In the genomic region with DNA sequence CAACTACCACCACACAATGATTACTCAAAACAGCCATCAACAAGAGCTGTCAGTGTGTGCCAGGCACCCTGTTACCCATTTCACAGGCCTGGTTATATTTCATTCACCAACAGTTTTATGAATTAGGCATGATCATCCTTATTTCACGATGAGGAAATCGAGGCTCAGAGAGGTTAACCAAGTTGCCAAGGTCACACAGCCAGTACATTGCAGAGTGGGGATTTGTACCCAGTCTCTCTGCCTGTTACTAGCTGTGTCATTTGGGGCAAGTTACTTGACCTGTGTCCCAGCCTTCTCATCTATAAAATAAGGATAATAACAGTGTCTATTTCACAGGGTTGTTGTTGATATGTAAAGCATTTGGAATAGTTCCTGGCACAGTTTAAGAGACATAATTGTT, we compare ENCODE assay signal across 17 cellular contexts.
"Had no signal": no experiment of that assay in that cellular context is flagged by ENCODE, and none has a peak within 500 bp of the region (broad histone marks: within the 10 kb centered on the region; RNA-seq: fewer than 3 reads in every experiment).

No MANE protein-coding gene starts in this region.

- H3K4me1 Mint-ChIP-seq: memory B cell had no signal

- H3K4me3 Mint-ChIP-seq: memory B cell; mesothelial cell of epicardium; natural killer cell treated with Interleukin-12 subunit alpha and Interleukin-12 subunit beta and Interleukin-15 and Interleukin-18, amount 100 ng/mL, for 72 hours had no signal

- H3K27me3 ChIP-seq: sigmoid colon, stomach had no signal

- H3K36me3 Mint-ChIP-seq: memory B cell; mesothelial cell of epicardium; natural killer cell treated with Interleukin-12 subunit alpha and Interleukin-12 subunit beta and Interleukin-15 and Interleukin-18, amount 100 ng/mL, for 72 hours had no signal

- H3K9me3 ChIP-seq: left ventricle myocardium inferior, lower lobe of right lung, sigmoid colon, stomach, thoracic aorta had no signal

- H3K9me3 Mint-ChIP-seq: memory B cell; mesothelial cell of epicardium; natural killer cell treated with Interleukin-12 subunit alpha and Interleukin-12 subunit beta and Interleukin-15 and Interleukin-18, amount 100 ng/mL, for 72 hours had no signal

- H3K27ac Mint-ChIP-seq: memory B cell; natural killer cell treated with Interleukin-12 subunit alpha and Interleukin-12 subunit beta and Interleukin-15 and Interleukin-18, amount 100 ng/mL, for 72 hours had no signal

- H3K4me1 ChIP-seq: left ventricle myocardium inferior, lower lobe of right lung had no signal

- H3K27ac ChIP-seq: left ventricle myocardium inferior, lower lobe of right lung, sigmoid colon, skin epidermis, stomach, thoracic aorta had no signal

- H3K4me3 ChIP-seq: left ventricle myocardium inferior, lower lobe of right lung, sigmoid colon, skin epidermis, stomach, thoracic aorta had no signal

- H3K27me3 Mint-ChIP-seq: natural killer cell treated with Interleukin-12 subunit alpha and Interleukin-12 subunit beta and Interleukin-15 and Interleukin-18, amount 100 ng/mL, for 72 hours had no signal

- DNase-seq: cortex of kidney; effector memory CD4-positive, alpha-beta T cell; kidney; left cardiac atrium; left ventricle myocardium inferior; lower lobe of right lung; sigmoid colon; stimulated activated CD4-positive, alpha-beta T cell treated with anti-CD3 and anti-CD28 coated beads, Interleukin-2, amount 100 ng/mL, for 24 hours; stimulated activated naive CD4-positive, alpha-beta T cell; stomach; substantia nigra; trophoblast cell had no signal

- H3K36me3 ChIP-seq: left ventricle myocardium inferior, lower lobe of right lung, sigmoid colon, stomach, thoracic aorta had no signal
